ENCODE assay signal across 8 cellular contexts in the genomic region with DNA sequence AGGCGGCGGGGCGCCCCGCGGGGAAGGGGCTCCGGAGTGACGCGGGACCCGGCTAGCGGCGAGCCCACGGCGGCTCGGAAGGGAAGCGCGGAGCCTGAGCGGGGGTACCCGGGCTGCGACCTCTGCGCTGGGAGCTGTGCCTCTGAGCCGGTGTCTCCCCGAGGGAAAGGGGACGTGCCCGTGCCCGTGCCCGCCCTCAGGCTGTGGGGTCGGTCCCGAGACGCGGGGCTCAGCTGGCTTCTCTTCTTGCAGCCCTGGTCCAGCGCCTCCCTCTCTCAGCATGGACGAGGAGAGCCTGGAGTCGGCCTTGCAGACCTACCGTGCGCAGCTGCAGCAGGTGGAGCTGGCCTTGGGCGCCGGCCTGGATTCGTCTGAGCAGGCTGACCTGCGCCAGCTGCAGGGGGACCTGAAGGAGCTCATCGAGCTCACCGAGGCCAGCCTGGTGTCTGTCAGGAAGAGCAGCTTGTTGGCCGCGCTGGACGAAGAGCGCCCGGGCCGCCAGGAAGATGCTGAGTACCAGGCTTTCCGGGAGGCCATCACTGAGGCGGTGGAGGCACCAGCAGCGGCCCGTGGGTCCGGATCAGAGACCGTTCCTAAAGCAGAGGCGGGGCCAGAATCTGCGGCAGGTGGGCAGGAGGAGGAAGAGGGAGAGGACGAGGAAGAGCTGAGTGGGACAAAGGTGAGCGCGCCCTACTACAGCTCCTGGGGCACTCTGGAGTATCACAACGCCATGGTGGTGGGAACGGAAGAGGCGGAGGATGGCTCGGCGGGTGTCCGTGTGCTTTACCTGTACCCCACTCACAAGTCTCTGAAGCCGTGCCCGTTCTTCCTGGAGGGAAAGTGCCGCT.
DNase-seq lines count a peak whose midpoint lies in the region; ATAC-seq lines count a peak whose summit lies in the region.

No MANE protein-coding gene starts in this region.

- peak overlapping the region; percentile 86 for H3K27ac Mint-ChIP-seq in activated naive CD8-positive, alpha-beta T cell

- peak overlapping the region; percentile 85 for H3K4me3 ChIP-seq in skeletal muscle cell (ENCODE audit: low read depth, low read length)

- ATAC-seq in activated CD4-positive, CD25-positive, alpha-beta regulatory T cell treated with anti-CD3 and anti-CD28 coated beads, Interleukin-2, amount 50 U/mL, for 24 hours, result no peak
- peak; percentile 8 for ATAC-seq in HG03175 (IDR thresholded peaks at IDR 0.05; ENCODE audit: unreplicated experiment)
- no peak for ATAC-seq in HG03457 (IDR thresholded peaks at IDR 0.05; ENCODE audit: unreplicated experiment)

- peaks cover 44% of the 10 kb centered on the region for H3K4me1 Mint-ChIP-seq in activated naive CD8-positive, alpha-beta T cell (ENCODE audit: low read depth)

- H3K4me3 Mint-ChIP-seq in activated naive CD8-positive, alpha-beta T cell, result peak overlapping the region; percentile 84

- peak; percentile 41 for DNase-seq in activated CD4-positive, CD25-positive, alpha-beta regulatory T cell treated with anti-CD3 and anti-CD28 coated beads, Interleukin-2, amount 50 U/mL, for 72 hours
- DNase-seq in hepatic stellate cell (ENCODE audit: low spot score) (peak; percentile 20), skeletal muscle cell (ENCODE audit: low read depth) (no peak), NOMO-1 treated with dmso at 0.1 percent for 144 hours (lab: John Stamatoyannopoulos, UW; ENCODE audit: unreplicated experiment) (no peak)

- H3K27me3 Mint-ChIP-seq in activated naive CD8-positive, alpha-beta T cell, result no peaks in the 10 kb centered on the region

- H3K36me3 Mint-ChIP-seq in activated naive CD8-positive, alpha-beta T cell, result peaks cover 15% of the 10 kb centered on the region

- H3K9me3 Mint-ChIP-seq in activated naive CD8-positive, alpha-beta T cell (ENCODE audit: low read depth), result no peaks in the 10 kb centered on the region

Comparison
In these comparisons a context has a peak if more than half of its experiments do, and no peak if none do; other contexts are left out.
1. DNase-seq: peak in activated CD4-positive, CD25-positive, alpha-beta regulatory T cell treated with anti-CD3 and anti-CD28 coated beads, Interleukin-2, amount 50 U/mL, for 72 hours (single experiment) and hepatic stellate cell (single experiment); none in skeletal muscle cell (single experiment) and NOMO-1 treated with dmso at 0.1 percent for 144 hours (single experiment).